ENCODE assay signal across 28 cellular contexts in the genomic region with DNA sequence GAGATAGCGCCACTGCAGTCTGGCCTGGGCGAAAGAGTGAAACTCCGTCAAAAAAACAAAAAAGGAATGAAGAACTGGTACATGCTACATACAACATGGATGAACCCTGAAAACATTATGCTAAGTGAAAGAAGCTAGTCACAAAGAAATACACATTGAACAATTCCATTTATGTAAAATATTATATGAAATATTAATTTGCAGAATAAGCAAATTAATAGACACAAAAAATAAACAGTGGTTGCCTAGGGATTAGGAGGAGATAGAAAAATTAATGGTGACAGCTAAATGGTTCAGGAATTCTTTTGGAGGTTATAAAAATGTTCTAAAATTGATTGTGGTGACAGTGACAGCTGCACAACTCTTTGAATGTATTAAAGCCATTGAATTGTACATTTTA.
"Had no signal": no experiment of that assay in that cellular context is flagged by ENCODE, and none has a peak within 500 bp of the region (broad histone marks: within the 10 kb centered on the region; RNA-seq: fewer than 3 reads in every experiment).

No MANE protein-coding gene starts in this region.

- H3K27ac ChIP-seq: neutrophil, pancreas, prostate gland, spleen, suprapubic skin, testis, tibial artery, transverse colon, upper lobe of right lung, uterus had no signal

- ATAC-seq: naive thymus-derived CD8-positive, alpha-beta T cell; natural killer cell treated with Interleukin-12 subunit alpha and Interleukin-12 subunit beta and Interleukin-15 and Interleukin-18, amount 100 ng/mL, for 72 hours; pancreas; right cardiac atrium; sciatic nerve; stimulated activated memory B cell treated with anti-CD40 and anti-IgM and Interleukin-4, amounts not matched to agents 10 μg/mL and 1 μg/mL and 100 μg/mL, for 72 hours; stimulated activated naive CD8-positive, alpha-beta T cell treated with anti-CD3 and anti-CD28 coated beads, Interleukin-15, amount 100 ng/mL, for 72 hours; stimulated activated naive CD8-positive, alpha-beta T cell treated with anti-CD3 and anti-CD28 coated beads, Interleukin-15, Interleukin-2, amounts not matched to agents 100 U/mL and 50 U/mL, for 24 hours; upper lobe of right lung had no signal

- H3K36me3 ChIP-seq: neutrophil, pancreas, prostate gland, suprapubic skin, tibial artery, transverse colon, upper lobe of right lung, uterus had no signal

- H3K4me1 ChIP-seq: prostate gland, suprapubic skin, testis, tibial artery, upper lobe of right lung, uterus had no signal

- H3K4me3 ChIP-seq: pancreas, prostate gland, smooth muscle cell, spleen, suprapubic skin, testis, tibial artery, transverse colon, upper lobe of right lung, uterus had no signal

- FAIRE-seq: pancreas had no signal

- H3K4me2 ChIP-seq: smooth muscle cell had no signal

- H3K9me3 ChIP-seq: neutrophil, pancreas, prostate gland, spleen, suprapubic skin, testis, tibial artery, transverse colon, upper lobe of right lung, uterus had no signal

- DNase-seq: naive B cell; naive thymus-derived CD8-positive, alpha-beta T cell; nephron progenitor cell; nucleus accumbens; pancreas; right cardiac atrium; spleen; stimulated activated CD4-positive, alpha-beta T cell treated with anti-CD3 and anti-CD28 coated beads, Interleukin-12 subunit alpha, Interleukin-12 subunit beta, amount 100 ng/mL, for 4 hours; stimulated activated CD4-positive, alpha-beta T cell treated with anti-CD3 and anti-CD28 coated beads, Interleukin-1b, Interleukin-23, amount 100 ng/mL, for 48 hours; stimulated activated CD4-positive, alpha-beta T cell treated with anti-CD3 and anti-CD28 coated beads, Interleukin-4, amount 100 ng/mL, for 1 hour; stimulated activated CD4-positive, alpha-beta T cell treated with anti-CD3 and anti-CD28 coated beads, Interleukin-4, amount 100 ng/mL, for 4 hours; stimulated activated CD8-positive, alpha-beta memory T cell treated with anti-CD3 and anti-CD28 coated beads, Interleukin-4, amount 100 ng/mL, for 48 hours; stimulated activated naive CD4-positive, alpha-beta T cell; stimulated activated naive CD8-positive, alpha-beta T cell treated with anti-CD3 and anti-CD28 coated beads, Interleukin-15, amount 100 ng/mL, for 72 hours; stimulated activated naive CD8-positive, alpha-beta T cell treated with anti-CD3 and anti-CD28 coated beads, Interleukin-15, Interleukin-2, amounts not matched to agents 100 U/mL and 50 U/mL, for 24 hours; substantia nigra; testis; tibial artery; transverse colon; uterus had no signal

- H3K27me3 ChIP-seq: neutrophil, pancreas, spleen, suprapubic skin, testis, tibial artery, transverse colon, upper lobe of right lung, uterus had no signal
